Comparison of ENCODE assay signal across 8 cellular contexts in genomic region chr11:65888163-65888814, GRCh38. TPM values are rescaled to one million over a fixed set of nuclear protein-coding genes. Genes with fewer than 3 reads are reported as not detected.
DNase-seq lines count a peak whose midpoint lies in the region; ATAC-seq and TF ChIP-seq lines count a peak whose summit lies in the region.

Gene FIBP (minus strand): TSS chr11:65888471. CDS start chr11:65888418, 53 bp downstream.

- peak; percentile 79 for TF ChIP-seq CTCF in GM12873 (IDR thresholded peaks at IDR 0.05; ENCODE audit: insufficient read depth, low read depth, low read length, missing control alignments)
- peak; percentile 73 to 95 (median 88) for TF ChIP-seq CTCF in uterus (IDR thresholded peaks at IDR 0.05)

- intact Hi-C loops in T-helper 2 cell treated with Interferon-gamma antibody and Interleukin-4, amounts not matched to agents 100 ng/mL and 5 ng/mL, for 36 hours (cut with micrococcal nuclease) = loop anchor here (1.0 to 5.0 kb wide), 5 partner anchors 15 to 176 kb away; partner anchors contain the start of genes C11orf68, CFL1, DRAP1 and KAT5
- intact Hi-C loops in right cardiac atrium (cut with DNase I) = loop anchor here in 2 of 4 donors (5.0 to 10.0 kb wide), 3 partner anchors 74 to 99 kb away; partner anchors contain the start of gene SART1 (in 2 of the 2)
- intact Hi-C loops in uterus (cut with DNase I; ENCODE audit: low total_unique reads) = no loop called here

- H3K9me3 ChIP-seq in right cardiac atrium (ENCODE audit: control insufficient read depth, low read length) = no peaks in the 10 kb centered on the region
- no peaks in the 10 kb centered on the region for H3K9me3 ChIP-seq in uterus

- H3K4me3 ChIP-seq in right cardiac atrium (ENCODE audit: low read length) (peak within 1 kb of the TSS; percentile 55), uterus (peak within 1 kb of the TSS; percentile 55 to 88)

- peak; percentile 93 for DNase-seq in NCI-H1930 (lab: John Stamatoyannopoulos, UW)
- DNase-seq in anterior cingulate cortex (lab: John Stamatoyannopoulos, UW) = peak; percentile 70 to 98 (median 96)
- peak; percentile 98 to 99 (median 99) for DNase-seq in right cardiac atrium
- peak; percentile 98 for DNase-seq in putamen (ENCODE audit: low spot score)
- DNase-seq in uterus = peak; percentile 98

- peak; percentile 37 for ATAC-seq in HG02884 (IDR thresholded peaks at IDR 0.05; ENCODE audit: unreplicated experiment)
- peak; percentile 83 to 87 for ATAC-seq in right cardiac atrium

- WGBS in right cardiac atrium = under 1% methylated on average over 57 of the region's 57 CpGs

- peak; percentile 92 for TF ChIP-seq POLR2A in uterus (IDR thresholded peaks at IDR 0.05)

- no peaks in the 10 kb centered on the region for H3K27me3 ChIP-seq in right cardiac atrium (ENCODE audit: control insufficient read depth, insufficient read depth)
- no peaks in the 10 kb centered on the region for H3K27me3 ChIP-seq in uterus

- H3K27ac ChIP-seq in right cardiac atrium (ENCODE audit: low read length) (peak within 1 kb of the TSS; percentile 97), uterus (peak within 1 kb of the TSS; percentile 96 to 97)

- H3K36me3 ChIP-seq in uterus = no peaks in the 10 kb centered on the region

- H3K4me1 ChIP-seq in right cardiac atrium (ENCODE audit: control insufficient read depth, insufficient read depth, low read length) (peaks cover 7% of the 10 kb centered on the region), uterus (peaks cover 4 to 21% of the 10 kb centered on the region in 2 donors)

RNA-seq across cellular contexts. Expression of gene FIBP, which starts in this region (rescaled TPM):
- 82.9 and 84.7 TPM in 2 replicates for total RNA-seq in T-helper 2 cell treated with Interferon-gamma antibody and Interleukin-4, amounts not matched to agents 100 ng/mL and 5 ng/mL, for 36 hours
- total RNA-seq in right cardiac atrium (10 to 100 TPM; 39.7 to 46.6 (median 42.8) TPM), uterus (100 to 1,000 TPM in 1 of 4 donors, 10 to 100 TPM in 3; 39.7 to 239 (median 52.2) TPM)
- polyA plus RNA-seq in right cardiac atrium = 37.8 TPM

Comparison
In these comparisons a context has a peak if more than half of its experiments do, and no peak if none do; other contexts are left out.
1. Peak in every context shown above with its lines: DNase-seq, ATAC-seq, H3K4me3 ChIP-seq and H3K27ac ChIP-seq.